ENCODE assay signal across 18 cellular contexts in genomic region chr6:139722540-139722939, GRCh38.
DNase-seq lines count a peak whose midpoint lies in the region; ATAC-seq, FAIRE-seq and TF ChIP-seq lines count a peak whose summit lies in the region.
"Had no signal": no experiment of that assay in that cellular context is flagged by ENCODE, and none has a peak within 500 bp of the region (broad histone marks: within the 10 kb centered on the region; RNA-seq: fewer than 3 reads in every experiment).

No MANE protein-coding gene starts in this region.

- no peaks in the 10 kb centered on the region for H4K20me1 ChIP-seq in GM23338 (replicated peaks; ENCODE audit: insufficient read depth)
- no peaks in the 10 kb centered on the region for H4K20me1 ChIP-seq in osteoblast (ENCODE audit: insufficient read depth, low read length)

- H3K4me1 ChIP-seq in GM23338 (ENCODE audit: insufficient read depth) = peaks cover 11% of the 10 kb centered on the region
- no peaks in the 10 kb centered on the region for H3K4me1 ChIP-seq in osteoblast (ENCODE audit: insufficient read depth, low read length)

- H3K36me3 Mint-ChIP-seq in GM23338 (ENCODE audit: low read depth) = peaks cover 6% of the 10 kb centered on the region; the same call in 1 of the 3 replicates
- no peaks in the 10 kb centered on the region for H3K36me3 Mint-ChIP-seq in stimulated activated effector memory CD8-positive, alpha-beta T cell treated with anti-CD3 and anti-CD28 coated beads, Interleukin-12 subunit alpha, Interleukin-12 subunit beta, amount 100 ng/mL, for 72 hours

- H3F3A ChIP-seq in GM23338 (replicated peaks; ENCODE audit: low read depth) = no peaks in the 10 kb centered on the region

- no peaks in the 10 kb centered on the region for H3K79me2 ChIP-seq in GM23338 (replicated peaks; ENCODE audit: insufficient read depth)
- H3K79me2 ChIP-seq in osteoblast (ENCODE audit: insufficient read depth, low read length) = no peaks in the 10 kb centered on the region

- peak overlapping the region; percentile 44 for H2AFZ ChIP-seq in GM23338
- H2AFZ ChIP-seq in osteoblast (ENCODE audit: low read length) = peak overlapping the region; percentile 7

- DNase-seq in GM23338 (ENCODE audit: low spot score) = no peak
- DNase-seq in NCI-H1436 (lab: John Stamatoyannopoulos, UW) = peak; percentile 24
- DNase-seq in astrocyte of the spinal cord (ENCODE audit: low read depth, low spot score) = peak; percentile 24
- DNase-seq in osteoblast (ENCODE audit: insufficient read length, low spot score, missing footprints) = no peak
- DNase-seq in stimulated activated effector memory CD8-positive, alpha-beta T cell treated with anti-CD3 and anti-CD28 coated beads, Interleukin-12 subunit alpha, Interleukin-12 subunit beta, amount 100 ng/mL, for 72 hours (ENCODE audit: low spot score in 2 of 2) = no peak
- no peak for DNase-seq in urothelium cell line (ENCODE audit: low spot score)
- DNase-seq in A172 (ENCODE audit: low spot score) = no peak
- DNase-seq in NCI-H146 treated with DMSO at 0.1 percent for 48 hours (lab: John Stamatoyannopoulos, UW; ENCODE audit: unreplicated experiment) = no peak
- DNase-seq: DMS 273 treated with DMSO at 0.1 percent for 48 hours, EL, GOT3, NCI-H146, NCI-H2081 treated with DMSO at 0.1 percent for 48 hours, NCI-H226, NCI-H524 treated with DMSO at 0.1 percent for 48 hours, OCI-M1 had no signal

- no peak overlapping the region for H3K4me3 Mint-ChIP-seq in GM23338
- H3K4me3 Mint-ChIP-seq in stimulated activated effector memory CD8-positive, alpha-beta T cell treated with anti-CD3 and anti-CD28 coated beads, Interleukin-12 subunit alpha, Interleukin-12 subunit beta, amount 100 ng/mL, for 72 hours = no peak overlapping the region

- peak overlapping the region; percentile 30; the same call in 1 of the 2 replicates for H3K4me2 ChIP-seq in GM23338
- no peak overlapping the region for H3K4me2 ChIP-seq in osteoblast (ENCODE audit: insufficient read depth, low read length)

- H3K27me3 ChIP-seq in GM23338 (ENCODE audit: insufficient read depth) = no peaks in the 10 kb centered on the region
- no peaks in the 10 kb centered on the region for H3K27me3 ChIP-seq in osteoblast (ENCODE audit: insufficient read depth, low read length)

- H3K4me3 ChIP-seq in GM23338 (no peak overlapping the region), astrocyte of the spinal cord (ENCODE audit: low read depth, low read length) (no peak overlapping the region), osteoblast (ENCODE audit: insufficient read depth, low read length) (no peak overlapping the region)

- H3K9me3 Mint-ChIP-seq in GM23338 = peaks cover 9% of the 10 kb centered on the region
- no peaks in the 10 kb centered on the region for H3K9me3 Mint-ChIP-seq in stimulated activated effector memory CD8-positive, alpha-beta T cell treated with anti-CD3 and anti-CD28 coated beads, Interleukin-12 subunit alpha, Interleukin-12 subunit beta, amount 100 ng/mL, for 72 hours

- TF ChIP-seq CTCF in GM23338 (conservative IDR thresholded peaks at IDR 0.05; ENCODE audit: low read depth in 2 of 2) (no peak), astrocyte of the spinal cord (IDR thresholded peaks at IDR 0.05; ENCODE audit: low read depth, low read length) (no peak), osteoblast (IDR thresholded peaks at IDR 0.05; ENCODE audit: extremely low read depth, low read depth, low read length) (no peak)

- peaks cover 4% of the 10 kb centered on the region for H3K27me3 Mint-ChIP-seq in GM23338 (ENCODE audit: insufficient read depth, low read depth, poor library complexity)

- no peak for ATAC-seq in GM23338
- no peak for ATAC-seq in stimulated activated effector memory CD8-positive, alpha-beta T cell treated with anti-CD3 and anti-CD28 coated beads, Interleukin-12 subunit alpha, Interleukin-12 subunit beta, amount 100 ng/mL, for 72 hours

- H3K9me3 ChIP-seq in osteoblast (ENCODE audit: low read depth, low read length) = no peaks in the 10 kb centered on the region

- no peaks in the 10 kb centered on the region for H3K9me2 ChIP-seq in GM23338 (ENCODE audit: insufficient read depth)

- H3K27ac Mint-ChIP-seq in GM23338 = no peak overlapping the region
- no peak overlapping the region for H3K27ac Mint-ChIP-seq in stimulated activated effector memory CD8-positive, alpha-beta T cell treated with anti-CD3 and anti-CD28 coated beads, Interleukin-12 subunit alpha, Interleukin-12 subunit beta, amount 100 ng/mL, for 72 hours

- in situ Hi-C loops in astrocyte of the spinal cord (cut with HindIII; ENCODE audit: low sequenced_read_pairs) = no loop called here

- H3K36me3 ChIP-seq in GM23338 (ENCODE audit: insufficient read depth) (no peaks in the 10 kb centered on the region), osteoblast (ENCODE audit: insufficient read depth, low read length) (no peaks in the 10 kb centered on the region)

- H3K4me1 Mint-ChIP-seq in GM23338 = peaks cover 10% of the 10 kb centered on the region
- H3K4me1 Mint-ChIP-seq in stimulated activated effector memory CD8-positive, alpha-beta T cell treated with anti-CD3 and anti-CD28 coated beads, Interleukin-12 subunit alpha, Interleukin-12 subunit beta, amount 100 ng/mL, for 72 hours = no peaks in the 10 kb centered on the region

- FAIRE-seq in urothelium cell line (lab: Jason Lieb, UNC) = no peak

- H3K27ac ChIP-seq in GM23338 (ENCODE audit: low read depth) (no peak overlapping the region), osteoblast (ENCODE audit: low read depth, low read length) (no peak overlapping the region)
- H3K27ac ChIP-seq: C4-2B, RWPE1 had no signal

TF ChIP-seq in GM23338, 12 proteins besides CTCF, POLR2A, EP300 and RAD21 (continues in another document):
- no peak for TF ChIP-seq STAT1 (IDR thresholded peaks at IDR 0.05; ENCODE audit: unreplicated experiment)
- TF ChIP-seq, protein P1, sequence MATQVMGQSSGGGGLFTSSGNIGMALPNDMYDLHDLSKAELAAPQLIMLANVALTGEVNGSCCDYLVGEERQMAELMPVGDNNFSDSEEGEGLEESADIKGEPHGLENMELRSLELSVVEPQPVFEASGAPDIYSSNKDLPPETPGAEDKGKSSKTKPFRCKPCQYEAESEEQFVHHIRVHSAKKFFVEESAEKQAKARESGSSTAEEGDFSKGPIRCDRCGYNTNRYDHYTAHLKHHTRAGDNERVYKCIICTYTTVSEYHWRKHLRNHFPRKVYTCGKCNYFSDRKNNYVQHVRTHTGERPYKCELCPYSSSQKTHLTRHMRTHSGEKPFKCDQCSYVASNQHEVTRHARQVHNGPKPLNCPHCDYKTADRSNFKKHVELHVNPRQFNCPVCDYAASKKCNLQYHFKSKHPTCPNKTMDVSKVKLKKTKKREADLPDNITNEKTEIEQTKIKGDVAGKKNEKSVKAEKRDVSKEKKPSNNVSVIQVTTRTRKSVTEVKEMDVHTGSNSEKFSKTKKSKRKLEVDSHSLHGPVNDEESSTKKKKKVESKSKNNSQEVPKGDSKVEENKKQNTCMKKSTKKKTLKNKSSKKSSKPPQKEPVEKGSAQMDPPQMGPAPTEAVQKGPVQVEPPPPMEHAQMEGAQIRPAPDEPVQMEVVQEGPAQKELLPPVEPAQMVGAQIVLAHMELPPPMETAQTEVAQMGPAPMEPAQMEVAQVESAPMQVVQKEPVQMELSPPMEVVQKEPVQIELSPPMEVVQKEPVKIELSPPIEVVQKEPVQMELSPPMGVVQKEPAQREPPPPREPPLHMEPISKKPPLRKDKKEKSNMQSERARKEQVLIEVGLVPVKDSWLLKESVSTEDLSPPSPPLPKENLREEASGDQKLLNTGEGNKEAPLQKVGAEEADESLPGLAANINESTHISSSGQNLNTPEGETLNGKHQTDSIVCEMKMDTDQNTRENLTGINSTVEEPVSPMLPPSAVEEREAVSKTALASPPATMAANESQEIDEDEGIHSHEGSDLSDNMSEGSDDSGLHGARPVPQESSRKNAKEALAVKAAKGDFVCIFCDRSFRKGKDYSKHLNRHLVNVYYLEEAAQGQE (IDR thresholded peaks at IDR 0.05; ENCODE audit: unreplicated experiment) = no peak

Comparison
In these comparisons a context has a peak if more than half of its experiments do, and no peak if none do; other contexts are left out.
1. DNase-seq: peak in NCI-H1436 (single experiment) and astrocyte of the spinal cord (single experiment); none in GM23338 (single experiment), osteoblast (single experiment), stimulated activated effector memory CD8-positive, alpha-beta T cell treated with anti-CD3 and anti-CD28 coated beads, Interleukin-12 subunit alpha, Interleukin-12 subunit beta, amount 100 ng/mL, for 72 hours (0 of 2), urothelium cell line (single experiment), A172 (single experiment) and NCI-H146 treated with DMSO at 0.1 percent for 48 hours (single experiment).